ENCODE assay signal across 1 cellular context in the genomic region with DNA sequence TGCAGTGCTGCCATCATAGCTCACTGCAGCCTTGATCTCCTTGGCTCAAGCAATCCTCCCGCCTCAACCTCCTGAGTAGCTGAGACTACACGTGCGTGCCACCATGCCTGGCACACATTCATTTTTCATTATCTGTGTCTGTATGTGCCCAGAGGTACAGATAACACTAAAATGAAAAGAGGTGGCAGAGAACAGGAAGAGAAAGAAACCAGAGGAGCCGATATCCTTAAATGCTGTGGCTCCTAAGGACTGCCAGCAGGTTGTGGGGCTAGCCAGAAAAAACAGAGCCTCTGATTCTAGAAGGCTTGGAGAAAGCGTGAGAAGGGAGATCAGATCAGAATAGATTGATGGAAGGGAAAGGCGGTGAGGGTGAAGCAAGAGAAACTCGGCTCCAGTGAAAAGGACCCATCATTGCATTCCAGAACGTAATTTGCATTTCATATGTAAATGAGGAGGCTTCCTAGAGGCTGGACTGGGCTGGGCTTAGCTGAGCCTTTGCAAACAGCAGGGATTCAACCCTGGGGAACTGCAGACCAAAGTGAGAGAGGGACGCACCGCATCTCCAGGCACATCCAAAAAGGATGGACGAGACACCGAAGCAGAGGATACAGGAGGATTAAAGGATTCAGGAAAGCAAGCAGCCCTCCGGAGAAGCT.
TF ChIP-seq lines count a peak whose summit lies in the region.

No MANE protein-coding gene starts in this region.

TF ChIP-seq in K562, 482 proteins besides CTCF, POLR2A, EP300 and RAD21:
- no peak for TF ChIP-seq ZNF253 (CRISPR knock-in tag; conservative IDR thresholded peaks at IDR 0.05)
- TF ChIP-seq SP1 (CRISPR knock-in tag; IDR thresholded peaks at IDR 0.05), result no peak
- TF ChIP-seq, protein P1, sequence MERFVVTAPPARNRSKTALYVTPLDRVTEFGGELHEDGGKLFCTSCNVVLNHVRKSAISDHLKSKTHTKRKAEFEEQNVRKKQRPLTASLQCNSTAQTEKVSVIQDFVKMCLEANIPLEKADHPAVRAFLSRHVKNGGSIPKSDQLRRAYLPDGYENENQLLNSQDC (CRISPR knock-in tag; IDR thresholded peaks at IDR 0.05), result no peak
- no peak for TF ChIP-seq EZH2 (IDR thresholded peaks at IDR 0.05; ENCODE audit: borderline replicate concordance, low read depth, low read length)
- TF ChIP-seq ELF2 (CRISPR knock-in tag; IDR thresholded peaks at IDR 0.05), result no peak
- no peak for TF ChIP-seq MYC (IDR thresholded peaks at IDR 0.05; ENCODE audit: low read depth, low read length)
- TF ChIP-seq MYC (CRISPR knock-in tag; IDR thresholded peaks at IDR 0.05; ENCODE audit: borderline replicate concordance, low read depth), result no peak
- no peak for TF ChIP-seq TEAD2 (tag; IDR thresholded peaks at IDR 0.05)
- no peak for TF ChIP-seq ZKSCAN3 (CRISPR knock-in tag; IDR thresholded peaks at IDR 0.05)
- no peak for TF ChIP-seq ZNF224 (CRISPR knock-in tag; IDR thresholded peaks at IDR 0.05)
- no peak for TF ChIP-seq KDM4B (IDR thresholded peaks at IDR 0.05; ENCODE audit: borderline replicate concordance in 2 of 2, low read depth in 1 of 2)
- TF ChIP-seq, protein P2, sequence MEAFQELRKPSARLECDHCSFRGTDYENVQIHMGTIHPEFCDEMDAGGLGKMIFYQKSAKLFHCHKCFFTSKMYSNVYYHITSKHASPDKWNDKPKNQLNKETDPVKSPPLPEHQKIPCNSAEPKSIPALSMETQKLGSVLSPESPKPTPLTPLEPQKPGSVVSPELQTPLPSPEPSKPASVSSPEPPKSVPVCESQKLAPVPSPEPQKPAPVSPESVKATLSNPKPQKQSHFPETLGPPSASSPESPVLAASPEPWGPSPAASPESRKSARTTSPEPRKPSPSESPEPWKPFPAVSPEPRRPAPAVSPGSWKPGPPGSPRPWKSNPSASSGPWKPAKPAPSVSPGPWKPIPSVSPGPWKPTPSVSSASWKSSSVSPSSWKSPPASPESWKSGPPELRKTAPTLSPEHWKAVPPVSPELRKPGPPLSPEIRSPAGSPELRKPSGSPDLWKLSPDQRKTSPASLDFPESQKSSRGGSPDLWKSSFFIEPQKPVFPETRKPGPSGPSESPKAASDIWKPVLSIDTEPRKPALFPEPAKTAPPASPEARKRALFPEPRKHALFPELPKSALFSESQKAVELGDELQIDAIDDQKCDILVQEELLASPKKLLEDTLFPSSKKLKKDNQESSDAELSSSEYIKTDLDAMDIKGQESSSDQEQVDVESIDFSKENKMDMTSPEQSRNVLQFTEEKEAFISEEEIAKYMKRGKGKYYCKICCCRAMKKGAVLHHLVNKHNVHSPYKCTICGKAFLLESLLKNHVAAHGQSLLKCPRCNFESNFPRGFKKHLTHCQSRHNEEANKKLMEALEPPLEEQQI (IDR thresholded peaks at IDR 0.05), result no peak
- no peak for TF ChIP-seq TCF3 (CRISPR knock-in tag; IDR thresholded peaks at IDR 0.05)
- TF ChIP-seq ZNF347 (CRISPR knock-in tag; IDR thresholded peaks at IDR 0.05; ENCODE audit: low read depth), result no peak
TF ChIP-seq in K562: peak in this region for 0.
